In the genomic region with DNA sequence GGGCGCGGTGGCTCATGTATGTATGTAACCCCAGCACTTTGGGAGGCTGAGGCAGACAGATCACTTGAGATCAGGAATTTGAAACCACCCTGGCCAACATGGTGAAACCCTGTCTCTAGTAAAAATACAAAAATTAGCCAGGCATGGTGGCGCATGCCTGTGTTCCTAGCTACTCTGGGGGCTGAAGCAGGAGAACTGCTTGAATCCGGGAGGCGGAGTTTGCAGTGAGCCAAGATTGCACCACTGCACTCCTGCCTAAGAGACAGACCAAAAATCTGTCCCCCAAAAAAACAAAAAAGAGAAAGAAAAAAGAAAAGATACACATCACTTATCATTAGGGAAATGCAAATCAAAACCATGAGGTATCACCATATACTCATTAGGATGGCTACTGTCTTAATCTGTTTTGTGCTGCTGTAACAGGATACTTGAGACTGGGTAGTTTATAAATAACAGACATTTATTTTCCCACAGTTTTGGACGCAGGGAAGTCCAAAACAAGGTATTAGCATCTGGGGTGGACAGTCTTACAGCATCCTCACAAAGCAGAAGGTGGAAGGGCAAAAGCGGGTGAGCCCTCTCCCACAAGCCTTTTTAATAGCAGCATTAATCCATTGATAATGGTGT, we compare ENCODE assay signal across 19 cellular contexts. TPM values are rescaled to one million over a fixed set of nuclear protein-coding genes. Genes with fewer than 3 reads are reported as not detected.
"Had no signal": no experiment of that assay in that cellular context is flagged by ENCODE, and none has a peak within 500 bp of the region (broad histone marks: within the 10 kb centered on the region; RNA-seq: fewer than 3 reads in every experiment).

No MANE protein-coding gene starts in this region.

RNA-seq across cellular contexts. Expression of a gene that starts 55.0 kb away (rescaled TPM):
- total RNA-seq: kidney epithelial cell; liver; lower lobe of right lung; mammary epithelial cell; mucosa of gallbladder; naive thymus-derived CD4-positive, alpha-beta T cell; natural killer cell treated with Interleukin-12 subunit alpha and Interleukin-12 subunit beta and Interleukin-15 and Interleukin-18, amount 100 ng/mL, for 72 hours; neural crest cell; osteoblast; pancreas; posterior vena cava; pulmonary artery endothelial cell; renal cortical epithelial cell; right atrium auricular region; sciatic nerve; smooth muscle cell; temporal lobe; transverse colon; upper lobe of right lung had no signal
- polyA plus RNA-seq: mammary epithelial cell, pancreas had no signal

RNA-seq across cellular contexts. Expression of a gene that starts 55.3 kb away (rescaled TPM):
- total RNA-seq: posterior vena cava, right atrium auricular region, sciatic nerve had no signal
- polyA plus RNA-seq: naive thymus-derived CD4-positive, alpha-beta T cell had no signal
